In genomic region chr22:46473021-46473779, GRCh38 we compare ENCODE assay signal across 18 cellular contexts.
DNase-seq lines count a peak whose midpoint lies in the region; ATAC-seq, FAIRE-seq and TF ChIP-seq lines count a peak whose summit lies in the region.
"Had no signal": no experiment of that assay in that cellular context is flagged by ENCODE, and none has a peak within 500 bp of the region (broad histone marks: within the 10 kb centered on the region; RNA-seq: fewer than 3 reads in every experiment).

No MANE protein-coding gene starts in this region.

- H2BK120ac ChIP-seq in neuronal stem cell (ENCODE audit: low read depth, low read length) = no peak overlapping the region

- H4K8ac ChIP-seq in neuronal stem cell (ENCODE audit: low read depth, low read length) = no peak overlapping the region

- no peak for TF ChIP-seq POLR2A in GM12892 (IDR thresholded peaks at IDR 0.05; ENCODE audit: low read depth, low read length)

- no peak overlapping the region for H4K91ac ChIP-seq in neuronal stem cell (ENCODE audit: low read depth, low read length, poor library complexity)

- peak overlapping the region; percentile 2 for H3K23ac ChIP-seq in neuronal stem cell (ENCODE audit: low read depth, low read length, poor library complexity)

- no peak overlapping the region for H2AFZ ChIP-seq in neuronal stem cell (ENCODE audit: low read length)
- H2AFZ ChIP-seq: GM23338 had no signal

- no peak overlapping the region for H3K4me3 Mint-ChIP-seq in WTC11
- H3K4me3 Mint-ChIP-seq in activated T-cell treated with anti-CD3 and anti-CD28 coated beads, Interleukin-2, amount 50 U/mL, for 24 hours = no peak overlapping the region
- H3K4me3 Mint-ChIP-seq: CD4-positive, CD25-positive, alpha-beta regulatory T cell; GM23338; H9 had no signal

- H3K4me1 Mint-ChIP-seq in WTC11 = no peaks in the 10 kb centered on the region
- H3K4me1 Mint-ChIP-seq in activated T-cell treated with anti-CD3 and anti-CD28 coated beads, Interleukin-2, amount 50 U/mL, for 24 hours (ENCODE audit: low read depth) = peaks cover 11% of the 10 kb centered on the region
- H3K4me1 Mint-ChIP-seq: GM23338 had no signal

- H3K36me3 Mint-ChIP-seq in WTC11 = peaks cover 9% of the 10 kb centered on the region
- no peaks in the 10 kb centered on the region for H3K36me3 Mint-ChIP-seq in activated T-cell treated with anti-CD3 and anti-CD28 coated beads, Interleukin-2, amount 50 U/mL, for 24 hours (ENCODE audit: low read depth)
- H3K36me3 Mint-ChIP-seq: CD4-positive, CD25-positive, alpha-beta regulatory T cell had no signal

- H3K27me3 Mint-ChIP-seq in WTC11 (ENCODE audit: low read depth) = no peaks in the 10 kb centered on the region
- peaks cover 23% of the 10 kb centered on the region for H3K27me3 Mint-ChIP-seq in activated T-cell treated with anti-CD3 and anti-CD28 coated beads, Interleukin-2, amount 50 U/mL, for 24 hours

- peak overlapping the region; percentile 77 for H3K18ac ChIP-seq in neuronal stem cell (ENCODE audit: low read length)

- no peaks in the 10 kb centered on the region for H3K36me3 ChIP-seq in neuronal stem cell (replicated peaks in 1 of 2; ENCODE audit: control insufficient read depth in 2 of 2, insufficient read depth in 2 of 2, low read length in 2 of 2)
- H3K36me3 ChIP-seq in left ventricle myocardium inferior = no peaks in the 10 kb centered on the region
- H3K36me3 ChIP-seq: BE2C had no signal

- H3K9ac ChIP-seq in neuronal stem cell (ENCODE audit: low read depth, low read length, poor library complexity) = peak overlapping the region; percentile 24

- H3K4me2 ChIP-seq in neuronal stem cell (ENCODE audit: insufficient read depth, low read length, poor library complexity, severe bottlenecking) = no peak overlapping the region
- H3K4me2 ChIP-seq: GM23338 had no signal

- H3K4me1 ChIP-seq in neuronal stem cell (ENCODE audit: control insufficient read depth in 2 of 2, insufficient read depth in 1 of 2, low read depth in 1 of 2, low read length in 2 of 2) = peaks cover 7 to 12% of the 10 kb centered on the region in 2 donors
- no peaks in the 10 kb centered on the region for H3K4me1 ChIP-seq in left ventricle myocardium inferior
- H3K4me1 ChIP-seq: BE2C, Caco-2 had no signal

- no peak overlapping the region for H3K4ac ChIP-seq in neuronal stem cell (ENCODE audit: low read length)

- no peak for FAIRE-seq in GM12892 (lab: Jason Lieb, UNC)
- FAIRE-seq: A204.1, D721Med, G401.6, GM12891, GM18507 had no signal

- H3K9me3 Mint-ChIP-seq in WTC11 = peaks cover 12% of the 10 kb centered on the region
- peaks cover 7% of the 10 kb centered on the region for H3K9me3 Mint-ChIP-seq in activated T-cell treated with anti-CD3 and anti-CD28 coated beads, Interleukin-2, amount 50 U/mL, for 24 hours

- DNase-seq in WTC11 (ENCODE audit: low spot score) (no peak), islet precursor cell (peak; percentile 55), neuronal stem cell (ENCODE audit: low spot score) (no peak), GM12892 (ENCODE audit: insufficient read length) (no peak), left ventricle myocardium inferior (no peak)
- no peak for DNase-seq in activated T-cell treated with anti-CD3 and anti-CD28 coated beads, Interleukin-2, amount 50 U/mL, for 24 hours
- DNase-seq: ACHN; BE2C; C1 segment of cervical spinal cord; Caco-2; CD4-positive, CD25-positive, alpha-beta regulatory T cell; H9 had no signal

- peak overlapping the region; percentile 7 for H2BK12ac ChIP-seq in neuronal stem cell (ENCODE audit: low read length)

- H2BK5ac ChIP-seq in neuronal stem cell (ENCODE audit: low read length) = peak overlapping the region; percentile 9

- no peak overlapping the region for H3K14ac ChIP-seq in neuronal stem cell (ENCODE audit: low read length)

- H3K4me3 ChIP-seq in neuronal stem cell (ENCODE audit: low read length in 2 of 2) = no peak overlapping the region
- no peak overlapping the region for H3K4me3 ChIP-seq in left ventricle myocardium inferior
- H3K4me3 ChIP-seq: GM23338 had no signal

- H3K27ac ChIP-seq in neuronal stem cell (replicated peaks; ENCODE audit: low read length) = no peak overlapping the region
- H3K27ac ChIP-seq in left ventricle myocardium inferior (replicated peaks) = no peak overlapping the region

- intact Hi-C loops in left ventricle myocardium inferior (cut with micrococcal nuclease) = no loop called here

- no peaks in the 10 kb centered on the region for H3K27me3 ChIP-seq in neuronal stem cell (ENCODE audit: control insufficient read depth in 3 of 3, insufficient read depth in 3 of 3, low read depth in 1 of 3, low read length in 3 of 3)
- peaks cover 29% of the 10 kb centered on the region for H3K27me3 ChIP-seq in left ventricle myocardium inferior (ENCODE audit: low read depth)
- H3K27me3 ChIP-seq: BE2C had no signal

- peaks cover 1% of the 10 kb centered on the region for H3K79me1 ChIP-seq in neuronal stem cell (ENCODE audit: low read depth, low read length)

- peak overlapping the region; percentile 12; the same call in 1 of the 2 replicates for H3K27ac Mint-ChIP-seq in WTC11
- H3K27ac Mint-ChIP-seq in activated T-cell treated with anti-CD3 and anti-CD28 coated beads, Interleukin-2, amount 50 U/mL, for 24 hours = no peak overlapping the region
- H3K27ac Mint-ChIP-seq: CD4-positive, CD25-positive, alpha-beta regulatory T cell had no signal

- POLR2A ChIA-PET in WTC11 (lab: Charles Lee) = no interaction called here

- no CpG with 5 or more reads among the region's 28 CpGs for WGBS in neuronal stem cell (ENCODE audit: extremely low coverage in 2 of 2, insufficient read length in 2 of 2, insufficient replicate concordance in 1 of 2), 2 donors

- H3K9me3 ChIP-seq in neuronal stem cell (replicated peaks in 1 of 2; ENCODE audit: control insufficient read depth in 2 of 2, insufficient read depth in 1 of 2, low read depth in 1 of 2, low read length in 2 of 2) = peaks cover 3 to 14% of the 10 kb centered on the region in 2 donors
- no peaks in the 10 kb centered on the region for H3K9me3 ChIP-seq in left ventricle myocardium inferior (replicated peaks)
- H3K9me3 ChIP-seq: BE2C, Caco-2 had no signal

- CTCF ChIA-PET in WTC11 (lab: Charles Lee) = no interaction called here

- no peak for ATAC-seq in WTC11
- ATAC-seq: GM23338 had no signal

- H2BK15ac ChIP-seq in neuronal stem cell (ENCODE audit: low read length) = no peak overlapping the region

- no peak for TF ChIP-seq CTCF in WTC11 (IDR thresholded peaks at IDR 0.05)
- TF ChIP-seq CTCF in left ventricle myocardium inferior (IDR thresholded peaks at IDR 0.05; ENCODE audit: borderline replicate concordance) = no peak

- H2AK5ac ChIP-seq in neuronal stem cell (ENCODE audit: low read depth, low read length) = peak overlapping the region; percentile 33

TF ChIP-seq in WTC11, 78 proteins besides CTCF, POLR2A, EP300 and RAD21 (continues in another document):
- TF ChIP-seq ESRRA (CRISPR knock-in tag; IDR thresholded peaks at IDR 0.05; ENCODE audit: borderline replicate concordance) (no peak), RORB (CRISPR knock-in tag; IDR thresholded peaks at IDR 0.05) (no peak), ZNF138 (CRISPR knock-in tag; conservative IDR thresholded peaks at IDR 0.05) (no peak), GRHL2 (CRISPR knock-in tag; IDR thresholded peaks at IDR 0.05; ENCODE audit: insufficient replicate concordance, severe bottlenecking) (no peak), USF1 (CRISPR knock-in tag; IDR thresholded peaks at IDR 0.05) (no peak), ZNF423 (CRISPR knock-in tag; IDR thresholded peaks at IDR 0.05) (no peak), IRF2 (CRISPR knock-in tag; IDR thresholded peaks at IDR 0.05; ENCODE audit: borderline replicate concordance, low read depth) (no peak), ATF1 (CRISPR knock-in tag; IDR thresholded peaks at IDR 0.05) (no peak), ERG (CRISPR knock-in tag; IDR thresholded peaks at IDR 0.05) (no peak), OVOL2 (CRISPR knock-in tag; IDR thresholded peaks at IDR 0.05; ENCODE audit: borderline replicate concordance) (no peak), FOXJ3 (CRISPR knock-in tag; IDR thresholded peaks at IDR 0.05; ENCODE audit: borderline replicate concordance) (no peak)
- TF ChIP-seq, protein P1, sequence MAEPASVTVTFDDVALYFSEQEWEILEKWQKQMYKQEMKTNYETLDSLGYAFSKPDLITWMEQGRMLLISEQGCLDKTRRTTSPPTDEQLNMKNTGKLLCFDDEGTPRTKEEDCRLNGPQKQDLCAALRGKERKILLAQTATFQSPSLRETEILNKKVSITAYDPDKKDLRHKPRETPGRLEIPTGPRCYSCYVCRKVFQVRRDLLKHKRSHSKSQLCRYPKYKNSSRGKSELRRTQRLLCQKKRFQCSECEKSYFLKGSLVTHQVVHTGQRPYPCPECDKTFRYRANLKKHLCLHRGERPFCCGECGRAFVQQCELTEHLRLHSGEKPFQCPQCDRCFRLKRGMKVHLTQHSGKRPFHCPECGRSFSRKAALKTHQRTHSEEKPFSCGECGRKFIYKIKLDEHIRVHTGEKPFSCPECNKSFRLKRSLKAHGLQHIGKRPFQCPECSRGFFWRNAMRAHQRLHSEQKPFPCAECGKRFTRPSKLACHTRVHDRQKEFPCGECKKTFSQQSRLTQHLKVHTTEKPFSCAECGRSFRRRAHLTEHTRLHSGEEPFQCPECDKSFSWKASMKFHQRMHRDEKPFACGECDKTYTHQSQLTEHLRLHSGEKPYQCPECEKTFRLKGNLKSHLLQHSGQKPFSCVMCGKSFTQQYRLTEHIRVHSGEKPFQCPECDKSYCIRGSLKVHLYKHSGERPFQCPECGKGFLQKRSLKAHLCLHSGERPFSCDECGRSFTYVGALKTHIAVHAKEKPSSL (CRISPR knock-in tag; conservative IDR thresholded peaks at IDR 0.05) = no peak
